Comparison of ENCODE assay signal across 1 cellular context in genomic region chr9:2299156-2299842, GRCh38.
TF ChIP-seq lines count a peak whose summit lies in the region.

No MANE protein-coding gene starts in this region.

TF ChIP-seq in GM23338, 12 proteins besides CTCF, POLR2A, EP300 and RAD21 (continued from another document):
- no peak for TF ChIP-seq ZNF462 (CRISPR knock-in tag; IDR thresholded peaks at IDR 0.05)
- no peak for TF ChIP-seq STAT1 (IDR thresholded peaks at IDR 0.05; ENCODE audit: unreplicated experiment)
- TF ChIP-seq EZH2 (IDR thresholded peaks at IDR 0.05; ENCODE audit: low read depth, unreplicated experiment) = no peak
- no peak for TF ChIP-seq POLR2AphosphoS5 (IDR thresholded peaks at IDR 0.05; ENCODE audit: low read depth)
- no peak for TF ChIP-seq NANOG (IDR thresholded peaks at IDR 0.05; ENCODE audit: borderline replicate concordance)
- TF ChIP-seq ZNF114 (CRISPR knock-in tag; IDR thresholded peaks at IDR 0.05) = no peak
- TF ChIP-seq, protein P1, sequence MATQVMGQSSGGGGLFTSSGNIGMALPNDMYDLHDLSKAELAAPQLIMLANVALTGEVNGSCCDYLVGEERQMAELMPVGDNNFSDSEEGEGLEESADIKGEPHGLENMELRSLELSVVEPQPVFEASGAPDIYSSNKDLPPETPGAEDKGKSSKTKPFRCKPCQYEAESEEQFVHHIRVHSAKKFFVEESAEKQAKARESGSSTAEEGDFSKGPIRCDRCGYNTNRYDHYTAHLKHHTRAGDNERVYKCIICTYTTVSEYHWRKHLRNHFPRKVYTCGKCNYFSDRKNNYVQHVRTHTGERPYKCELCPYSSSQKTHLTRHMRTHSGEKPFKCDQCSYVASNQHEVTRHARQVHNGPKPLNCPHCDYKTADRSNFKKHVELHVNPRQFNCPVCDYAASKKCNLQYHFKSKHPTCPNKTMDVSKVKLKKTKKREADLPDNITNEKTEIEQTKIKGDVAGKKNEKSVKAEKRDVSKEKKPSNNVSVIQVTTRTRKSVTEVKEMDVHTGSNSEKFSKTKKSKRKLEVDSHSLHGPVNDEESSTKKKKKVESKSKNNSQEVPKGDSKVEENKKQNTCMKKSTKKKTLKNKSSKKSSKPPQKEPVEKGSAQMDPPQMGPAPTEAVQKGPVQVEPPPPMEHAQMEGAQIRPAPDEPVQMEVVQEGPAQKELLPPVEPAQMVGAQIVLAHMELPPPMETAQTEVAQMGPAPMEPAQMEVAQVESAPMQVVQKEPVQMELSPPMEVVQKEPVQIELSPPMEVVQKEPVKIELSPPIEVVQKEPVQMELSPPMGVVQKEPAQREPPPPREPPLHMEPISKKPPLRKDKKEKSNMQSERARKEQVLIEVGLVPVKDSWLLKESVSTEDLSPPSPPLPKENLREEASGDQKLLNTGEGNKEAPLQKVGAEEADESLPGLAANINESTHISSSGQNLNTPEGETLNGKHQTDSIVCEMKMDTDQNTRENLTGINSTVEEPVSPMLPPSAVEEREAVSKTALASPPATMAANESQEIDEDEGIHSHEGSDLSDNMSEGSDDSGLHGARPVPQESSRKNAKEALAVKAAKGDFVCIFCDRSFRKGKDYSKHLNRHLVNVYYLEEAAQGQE (IDR thresholded peaks at IDR 0.05; ENCODE audit: unreplicated experiment) = no peak
- no peak for TF ChIP-seq JUNB (IDR thresholded peaks at IDR 0.05; ENCODE audit: unreplicated experiment)
- no peak for TF ChIP-seq EZH2phosphoT487 (IDR thresholded peaks at IDR 0.05; ENCODE audit: unreplicated experiment)
TF ChIP-seq in GM23338: peak in this region for 0.
